35 cellular contexts compared by ENCODE assay signal in the genomic region with DNA sequence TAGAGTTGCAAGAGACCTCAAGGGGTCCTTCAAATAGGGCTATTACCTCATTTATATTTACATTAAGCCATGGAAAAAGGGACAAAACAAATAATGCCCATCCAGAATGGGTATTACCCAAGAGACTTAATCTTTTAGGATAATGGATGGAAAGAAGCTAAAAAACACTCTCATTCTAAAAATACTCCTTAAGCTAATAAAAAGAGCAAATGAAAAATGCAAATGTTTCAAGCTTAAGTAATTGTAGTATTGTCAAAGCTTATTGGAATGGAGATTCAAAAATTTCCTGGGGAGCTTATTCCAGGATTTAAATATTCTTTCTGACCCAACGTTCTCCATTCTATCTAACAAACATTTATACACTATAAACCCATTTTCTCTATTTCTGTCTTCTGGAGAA.
"Had no signal": no experiment of that assay in that cellular context is flagged by ENCODE, and none has a peak within 500 bp of the region (broad histone marks: within the 10 kb centered on the region; RNA-seq: fewer than 3 reads in every experiment).

No MANE protein-coding gene starts in this region.

- DNase-seq: Karpas-422, Kasumi-1, KG1, MG63, MM.1S, MV-4-11, NCI-H1048, NCI-H1092, NCI-H1092 treated with DMSO at 0.1 percent for 48 hours, NCI-H1105, NCI-H1105 treated with DMSO at 0.1 percent for 48 hours, NCI-H1417, NCI-H1417 treated with DMSO at 0.1 percent for 48 hours, NCI-H1436, NCI-H1436 treated with DMSO at 0.1 percent for 48 hours, NCI-H146, NCI-H1694, NCI-H1694 treated with DMSO at 0.1 percent for 48 hours, NCI-H187, NCI-H187 treated with DMSO at 0.1 percent for 48 hours, NCI-H1930, NCI-H2029, NCI-H2029 treated with DMSO at 0.1 percent for 48 hours, NCI-H2081, NCI-H2081 treated with DMSO at 0.1 percent for 48 hours, NCI-H2107, NCI-H2171, NCI-H2171 treated with DMSO at 0.1 percent for 48 hours, NCI-H2227 treated with DMSO at 0.1 percent for 48 hours, NCI-H226, NCI-H345, NCI-H446, NCI-H446 treated with DMSO at 0.1 percent for 48 hours, NCI-H510A had no signal

- H3K9ac ChIP-seq: KMS-11 had no signal

- H3K4me2 ChIP-seq: KMS-11 had no signal

- H3K27ac ChIP-seq: KMS-11 had no signal

- H3K9me3 ChIP-seq: MG63 had no signal

- H3K4me3 ChIP-seq: MG63 had no signal

- H3K27me3 ChIP-seq: MG63 had no signal

- H3K36me3 ChIP-seq: MG63 had no signal
